ENCODE assay signal across 11 cellular contexts in genomic region chr21:45593162-45594022, GRCh38. TPM values are rescaled to one million over a fixed set of nuclear protein-coding genes. Genes with fewer than 3 reads are reported as not detected.
DNase-seq lines count a peak whose midpoint lies in the region; ATAC-seq and TF ChIP-seq lines count a peak whose summit lies in the region.
"Had no signal": no experiment of that assay in that cellular context is flagged by ENCODE, and none has a peak within 500 bp of the region (broad histone marks: within the 10 kb centered on the region; RNA-seq: fewer than 3 reads in every experiment).

No MANE protein-coding gene starts in this region.

- H3K27ac ChIP-seq in BLaER1 = no peak overlapping the region

- H3K4me3 ChIP-seq in BLaER1 = no peak overlapping the region

- no peak for TF ChIP-seq CTCF in chondrocyte (IDR thresholded peaks at IDR 0.05)

- H3K36me3 Mint-ChIP-seq in chondrocyte (ENCODE audit: low read depth) = peaks cover 5% of the 10 kb centered on the region

- peaks cover 4% of the 10 kb centered on the region; the same call in 1 of the 2 replicates for H4K20me1 ChIP-seq in BLaER1

- H3K27me3 ChIP-seq in BLaER1 = no peaks in the 10 kb centered on the region

- H3K4me1 ChIP-seq in BLaER1 = peaks cover 70% of the 10 kb centered on the region

- peaks cover 29% of the 10 kb centered on the region for H3K27me3 Mint-ChIP-seq in chondrocyte (ENCODE audit: low read depth)

- H3K4me1 Mint-ChIP-seq in chondrocyte (ENCODE audit: low read depth) = no peaks in the 10 kb centered on the region

- H3K4me3 Mint-ChIP-seq in chondrocyte (ENCODE audit: unreplicated experiment) = no peak overlapping the region

- no peak overlapping the region for H3K9ac ChIP-seq in BLaER1

- DNase-seq in Daoy (ENCODE audit: low read depth) = peak; percentile 38
- peak; percentile 68 for DNase-seq in NOMO-1 (lab: John Stamatoyannopoulos, UW; ENCODE audit: unreplicated experiment in 2 of 2)
- DNase-seq in chondrocyte (ENCODE audit: low spot score) = peak; percentile 6
- no peak for DNase-seq in D341Med (ENCODE audit: low spot score)
- DNase-seq in AG20443 (ENCODE audit: low spot score) = no peak
- DNase-seq: NCI-H1436 treated with DMSO at 0.1 percent for 48 hours; NK-92 treated with Interleukin-12 subunit alpha and Interleukin-12 subunit beta, amount 100 ng/mL, for 24 hours; stimulated activated CD4-positive, alpha-beta T cell treated with anti-CD3 and anti-CD28 coated beads, Interleukin-4, amount 100 ng/mL, for 4 hours had no signal

- no peaks in the 10 kb centered on the region for H3K36me3 ChIP-seq in BLaER1

- H3K9me3 ChIP-seq in BLaER1 = peaks cover 20% of the 10 kb centered on the region

- peak overlapping the region; percentile 36; the same call in 1 of the 2 replicates for H3K4me2 ChIP-seq in BLaER1

- H3K9me3 Mint-ChIP-seq in chondrocyte (ENCODE audit: low read depth) = peaks cover 7% of the 10 kb centered on the region

- ATAC-seq in GM19463 (IDR thresholded peaks at IDR 0.05; ENCODE audit: unreplicated experiment) = no peak
- ATAC-seq in GM21423 (IDR thresholded peaks at IDR 0.05; ENCODE audit: unreplicated experiment) = no peak

- H3K27ac Mint-ChIP-seq in chondrocyte (ENCODE audit: unreplicated experiment) = no peak overlapping the region

RNA-seq across cellular contexts. Expression of gene PCBP3, which starts 50.1 kb away (rescaled TPM):
- total RNA-seq in Daoy (2014; rRNA removed; shearing (Covaris generic)) = 2.1 and 8.1 TPM in 2 replicates
- 6.4 to 11.8 TPM (median 11.8 TPM) in 3 replicates for total RNA-seq in chondrocyte

RNA-seq across cellular contexts. Expression of gene SLC19A1, which starts 51.2 kb away (rescaled TPM):
- 11.7 and 16.3 TPM in 2 replicates for total RNA-seq in Daoy (2014; rRNA removed; shearing (Covaris generic))
- total RNA-seq in chondrocyte = 6.5 to 12.7 TPM (median 7.8 TPM) in 3 replicates

Comparison
In these comparisons a context has a peak if more than half of its experiments do, and no peak if none do; other contexts are left out.
1. DNase-seq: peak in Daoy (single experiment), NOMO-1 (2 of 2) and chondrocyte (single experiment); none in D341Med (single experiment) and AG20443 (single experiment).